In genomic region chr10:1161274-1161673, GRCh38 we compare ENCODE assay signal across 7 cellular contexts.
DNase-seq lines count a peak whose midpoint lies in the region; ATAC-seq and TF ChIP-seq lines count a peak whose summit lies in the region.
"Not testable (repeated sequence)": the region's sequence is repeated elsewhere in the genome, so short reads cannot be mapped to it uniquely, and the experiment has no call there.

No MANE protein-coding gene starts in this region.

- not testable (repeated sequence) for TF ChIP-seq CTCF in OCI-LY3 (IDR thresholded peaks at IDR 0.05; ENCODE audit: low read depth, low read length); osteoblast (IDR thresholded peaks at IDR 0.05; ENCODE audit: extremely low read depth, low read depth, low read length)

- peaks cover 12% of the 10 kb centered on the region for H3K4me1 ChIP-seq in Karpas-422 (ENCODE audit: low read length)
- peaks cover 12% of the 10 kb centered on the region for H3K4me1 ChIP-seq in OCI-LY3 (ENCODE audit: low read length)
- H3K4me1 ChIP-seq in osteoblast (ENCODE audit: insufficient read depth, low read length): not testable (repeated sequence)

- not testable (repeated sequence) for H3K4me3 ChIP-seq in Karpas-422 (ENCODE audit: low read length); OCI-LY3 (ENCODE audit: low read length); osteoblast (ENCODE audit: insufficient read depth, low read length)

- not testable (repeated sequence) for H3K27ac ChIP-seq in Karpas-422 (ENCODE audit: low read length); OCI-LY3 (ENCODE audit: low read length); osteoblast (ENCODE audit: low read depth, low read length)

- peak overlapping the region; percentile 11 for H3K4me2 ChIP-seq in Karpas-422 (ENCODE audit: low read depth, low read length, poor library complexity, severe bottlenecking)
- H3K4me2 ChIP-seq in OCI-LY3 (ENCODE audit: low read length): peak overlapping the region; percentile 1; the same call in 1 of the 2 replicates
- H3K4me2 ChIP-seq in osteoblast (ENCODE audit: insufficient read depth, low read length): not testable (repeated sequence)

- not testable (repeated sequence) for H2AFZ ChIP-seq in Karpas-422 (ENCODE audit: low read length); OCI-LY3 (ENCODE audit: low read depth, low read length); osteoblast (ENCODE audit: low read length)

- intact Hi-C loops in head of caudate nucleus (cut with DNase I): not testable (repeated sequence)

- H4K20me1 ChIP-seq in Karpas-422 (ENCODE audit: insufficient read depth, low read depth, low read length); OCI-LY3 (ENCODE audit: insufficient read depth, low read length); osteoblast (ENCODE audit: insufficient read depth, low read length): not testable (repeated sequence)

- H3K79me2 ChIP-seq in Karpas-422 (ENCODE audit: low read length); OCI-LY3 (ENCODE audit: low read length); osteoblast (ENCODE audit: insufficient read depth, low read length): not testable (repeated sequence)

- H3K9me3 ChIP-seq in Karpas-422 (ENCODE audit: low read length); OCI-LY3 (ENCODE audit: insufficient read depth, low read length); osteoblast (ENCODE audit: low read depth, low read length): not testable (repeated sequence)

- DNase-seq in Karpas-422 (peak; percentile 62), head of caudate nucleus (peak in 24 of 42 donors; percentile 9 to 73 (median 42)), osteoblast (ENCODE audit: insufficient read length, low spot score, missing footprints) (peak; percentile 13)

- H3K9me2 ChIP-seq in Karpas-422 (replicated peaks; ENCODE audit: insufficient read depth, low read length): not testable (repeated sequence)

- not testable (repeated sequence) for H3K36me3 ChIP-seq in Karpas-422 (ENCODE audit: insufficient read depth, low read length); OCI-LY3 (replicated peaks; ENCODE audit: low read depth, low read length); osteoblast (ENCODE audit: insufficient read depth, low read length)

- not testable (repeated sequence) for H3K9ac ChIP-seq in Karpas-422 (ENCODE audit: low read length); OCI-LY3 (ENCODE audit: low read length)

- H3K27me3 ChIP-seq in Karpas-422 (ENCODE audit: low read length); OCI-LY3 (ENCODE audit: low read depth, low read length); osteoblast (ENCODE audit: insufficient read depth, low read length): not testable (repeated sequence)

- peak; percentile 52 for ATAC-seq in GM18511 (IDR thresholded peaks at IDR 0.05; ENCODE audit: unreplicated experiment)
- peak; percentile 55 for ATAC-seq in GM21515 (IDR thresholded peaks at IDR 0.05; ENCODE audit: unreplicated experiment)
- ATAC-seq in HG02798 (IDR thresholded peaks at IDR 0.05; ENCODE audit: poor library complexity, unreplicated experiment): peak; percentile 55
